ENCODE assay signal across 1 cellular context in genomic region chr14:23550827-23551265, GRCh38.
TF ChIP-seq lines count a peak whose summit lies in the region.

No MANE protein-coding gene starts in this region.

TF ChIP-seq in GM12878, 131 proteins besides CTCF, POLR2A, EP300 and RAD21:
- no peak for TF ChIP-seq BCL11A (IDR thresholded peaks at IDR 0.05; ENCODE audit: low read depth, low read length)
- TF ChIP-seq ZNF274 (IDR thresholded peaks at IDR 0.05; ENCODE audit: insufficient read depth, insufficient read length): no peak
- TF ChIP-seq NBN (IDR thresholded peaks at IDR 0.05): 0 out of 2 replicates have a peak, but pooled peaks have one; percentile 26
